ENCODE assay signal across 3 cellular contexts in the genomic region with DNA sequence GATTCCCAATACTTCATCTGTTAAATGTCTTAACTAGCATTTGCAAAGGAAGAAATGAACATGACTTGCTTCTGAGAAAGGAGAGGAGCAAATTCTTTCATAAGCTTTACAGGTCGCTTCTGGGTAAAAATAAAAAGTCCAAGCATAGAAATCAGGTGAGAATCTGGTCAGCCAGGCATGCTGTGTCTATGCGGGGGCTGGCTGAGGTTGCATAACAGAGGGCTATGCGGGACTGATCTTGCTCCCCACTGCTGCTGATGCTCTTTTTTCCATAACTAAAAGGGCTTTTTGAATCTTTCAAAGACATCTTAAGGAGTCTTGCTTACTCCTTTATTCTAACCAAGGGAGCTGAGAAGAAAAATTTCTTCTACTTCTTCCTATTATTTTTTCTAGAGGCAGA.
A peak's percentile ranks its signal among the peaks of the same experiment; 100 is the strongest.
TF ChIP-seq lines count a peak whose summit lies in the region.

No MANE protein-coding gene starts in this region.

TF ChIP-seq in GM23338, 12 proteins besides CTCF, POLR2A, EP300 and RAD21 (continues in another document):
- TF ChIP-seq, protein P1, sequence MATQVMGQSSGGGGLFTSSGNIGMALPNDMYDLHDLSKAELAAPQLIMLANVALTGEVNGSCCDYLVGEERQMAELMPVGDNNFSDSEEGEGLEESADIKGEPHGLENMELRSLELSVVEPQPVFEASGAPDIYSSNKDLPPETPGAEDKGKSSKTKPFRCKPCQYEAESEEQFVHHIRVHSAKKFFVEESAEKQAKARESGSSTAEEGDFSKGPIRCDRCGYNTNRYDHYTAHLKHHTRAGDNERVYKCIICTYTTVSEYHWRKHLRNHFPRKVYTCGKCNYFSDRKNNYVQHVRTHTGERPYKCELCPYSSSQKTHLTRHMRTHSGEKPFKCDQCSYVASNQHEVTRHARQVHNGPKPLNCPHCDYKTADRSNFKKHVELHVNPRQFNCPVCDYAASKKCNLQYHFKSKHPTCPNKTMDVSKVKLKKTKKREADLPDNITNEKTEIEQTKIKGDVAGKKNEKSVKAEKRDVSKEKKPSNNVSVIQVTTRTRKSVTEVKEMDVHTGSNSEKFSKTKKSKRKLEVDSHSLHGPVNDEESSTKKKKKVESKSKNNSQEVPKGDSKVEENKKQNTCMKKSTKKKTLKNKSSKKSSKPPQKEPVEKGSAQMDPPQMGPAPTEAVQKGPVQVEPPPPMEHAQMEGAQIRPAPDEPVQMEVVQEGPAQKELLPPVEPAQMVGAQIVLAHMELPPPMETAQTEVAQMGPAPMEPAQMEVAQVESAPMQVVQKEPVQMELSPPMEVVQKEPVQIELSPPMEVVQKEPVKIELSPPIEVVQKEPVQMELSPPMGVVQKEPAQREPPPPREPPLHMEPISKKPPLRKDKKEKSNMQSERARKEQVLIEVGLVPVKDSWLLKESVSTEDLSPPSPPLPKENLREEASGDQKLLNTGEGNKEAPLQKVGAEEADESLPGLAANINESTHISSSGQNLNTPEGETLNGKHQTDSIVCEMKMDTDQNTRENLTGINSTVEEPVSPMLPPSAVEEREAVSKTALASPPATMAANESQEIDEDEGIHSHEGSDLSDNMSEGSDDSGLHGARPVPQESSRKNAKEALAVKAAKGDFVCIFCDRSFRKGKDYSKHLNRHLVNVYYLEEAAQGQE (IDR thresholded peaks at IDR 0.05; ENCODE audit: unreplicated experiment) = no peak
- TF ChIP-seq ETS1 (IDR thresholded peaks at IDR 0.05) (no peak), CREB1 (CRISPR knock-in tag; IDR thresholded peaks at IDR 0.05; ENCODE audit: low read depth) (no peak), EZH2 (IDR thresholded peaks at IDR 0.05; ENCODE audit: low read depth, unreplicated experiment) (no peak), POLR2AphosphoS5 (IDR thresholded peaks at IDR 0.05; ENCODE audit: low read depth) (no peak), STAT1 (IDR thresholded peaks at IDR 0.05; ENCODE audit: unreplicated experiment) (no peak), ZNF114 (CRISPR knock-in tag; IDR thresholded peaks at IDR 0.05) (no peak), EZH2phosphoT487 (IDR thresholded peaks at IDR 0.05; ENCODE audit: unreplicated experiment) (no peak)

TF ChIP-seq in H1, 55 proteins besides CTCF, POLR2A, EP300 and RAD21:
- TF ChIP-seq TCF12 (IDR thresholded peaks at IDR 0.05; ENCODE audit: low read depth, low read length) (no peak), CEBPB (IDR thresholded peaks at IDR 0.05; ENCODE audit: low read depth, low read length) (peak; percentile 51; the same call in 1 of the 2 replicates), SP2 (IDR thresholded peaks at IDR 0.05; ENCODE audit: low read length) (no peak), KDM5A (IDR thresholded peaks at IDR 0.05; ENCODE audit: low read length) (no peak)

TF ChIP-seq in HEK293T, 16 proteins besides CTCF, POLR2A, EP300 and RAD21:
- TF ChIP-seq NFRKB (IDR thresholded peaks at IDR 0.05) = no peak
- TF ChIP-seq FOXA1 (IDR thresholded peaks at IDR 0.05) = no peak
- TF ChIP-seq LEF1 (IDR thresholded peaks at IDR 0.05; ENCODE audit: borderline replicate concordance) = no peak
- TF ChIP-seq ZNF384 (IDR thresholded peaks at IDR 0.05) = no peak
- no peak for TF ChIP-seq BHLHE40 (IDR thresholded peaks at IDR 0.05; ENCODE audit: borderline replicate concordance)
- no peak for TF ChIP-seq ARNT (IDR thresholded peaks at IDR 0.05)
- TF ChIP-seq FOXK2 (IDR thresholded peaks at IDR 0.05) = no peak
